Comparison of ENCODE assay signal across 13 cellular contexts in the genomic region with DNA sequence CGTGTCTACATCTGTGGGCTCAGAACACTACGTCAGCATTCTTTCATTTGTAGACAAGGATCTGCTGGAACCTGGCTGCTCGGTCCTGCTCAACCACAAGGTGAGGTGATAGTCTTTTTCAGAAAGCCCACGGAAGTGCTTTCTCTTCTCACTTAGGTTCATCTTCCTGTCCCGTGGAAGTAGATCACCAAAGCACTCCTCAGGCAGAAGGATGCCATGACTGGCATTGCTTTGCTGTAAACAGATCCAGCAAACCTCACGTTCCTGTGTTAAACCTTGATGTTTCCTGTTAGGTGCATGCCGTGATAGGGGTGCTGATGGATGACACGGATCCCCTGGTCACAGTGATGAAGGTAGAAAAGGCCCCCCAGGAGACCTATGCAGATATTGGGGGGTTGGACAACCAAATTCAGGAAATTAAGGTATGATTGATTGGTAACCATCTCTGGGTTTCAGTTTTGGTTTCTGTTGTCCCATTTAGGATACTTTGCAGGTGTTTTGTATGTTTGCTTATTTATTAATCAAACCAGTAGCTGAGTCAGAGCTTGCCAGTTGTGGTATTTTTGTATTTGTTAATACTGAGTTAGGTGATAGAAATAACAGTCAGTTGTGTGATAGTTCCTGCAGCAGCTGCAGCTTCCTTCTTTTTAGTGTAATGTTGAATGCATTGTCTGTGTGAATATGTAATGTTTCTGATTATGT. TPM values are rescaled to one million over a fixed set of nuclear protein-coding genes. Genes with fewer than 3 reads are reported as not detected.
DNase-seq lines count a peak whose midpoint lies in the region; ATAC-seq and TF ChIP-seq lines count a peak whose summit lies in the region.
"Had no signal": no experiment of that assay in that cellular context is flagged by ENCODE, and none has a peak within 500 bp of the region (broad histone marks: within the 10 kb centered on the region; RNA-seq: fewer than 3 reads in every experiment).

No MANE protein-coding gene starts in this region.

- no peaks in the 10 kb centered on the region for H3K9me3 ChIP-seq in mammary epithelial cell (replicated peaks; ENCODE audit: insufficient read depth, low read length)
- H3K9me3 ChIP-seq: adrenal gland had no signal

- H3K4me1 ChIP-seq in mammary epithelial cell (ENCODE audit: insufficient read depth, low read length): no peaks in the 10 kb centered on the region

- BruUV-seq in mammary epithelial cell (replicated peaks; lab: Mats Ljungman, UMichigan): no TSS peak

- WGBS in mammary epithelial cell (ENCODE audit: low coverage, missing lambda C conversion rate): 82% methylated on average over 7 of the region's 8 CpGs

- no peak overlapping the region for H3K9ac ChIP-seq in mammary epithelial cell (ENCODE audit: insufficient read depth, low read length)

- H4K20me1 ChIP-seq in mammary epithelial cell (ENCODE audit: insufficient read depth, low read length): no peaks in the 10 kb centered on the region

- H3K79me2 ChIP-seq in mammary epithelial cell (ENCODE audit: insufficient read depth, low read length): peaks cover 23% of the 10 kb centered on the region

- ATAC-seq in GM18508 (IDR thresholded peaks at IDR 0.05; ENCODE audit: insufficient read depth, unreplicated experiment) (peak; percentile 77), GM19463 (IDR thresholded peaks at IDR 0.05; ENCODE audit: unreplicated experiment) (peak; percentile 86), HG02973 (IDR thresholded peaks at IDR 0.05; ENCODE audit: unreplicated experiment) (peak; percentile 85)

- intact Hi-C loops in mammary epithelial cell (cut with micrococcal nuclease): no loop called here

- dilution Hi-C loops in mammary epithelial cell (cut with HindIII; ENCODE audit: low sequenced_read_pairs): no loop called here

- in situ Hi-C loops in mammary epithelial cell (cut with MboI; ENCODE audit: low sequenced_read_pairs in 2 of 2): no loop called here

- H3K36me3 ChIP-seq in mammary epithelial cell (ENCODE audit: insufficient read depth, low read length): peaks cover 37% of the 10 kb centered on the region

- CTCF ChIA-PET in mammary epithelial cell (lab: Charles Lee; ENCODE audit: low non-redundant PET): no interaction called here

- no peak overlapping the region for H3K4me2 ChIP-seq in mammary epithelial cell (ENCODE audit: insufficient read depth, low read depth, low read length)

- no peak overlapping the region for H2AFZ ChIP-seq in mammary epithelial cell (ENCODE audit: low read depth, low read length)

- no peak overlapping the region for H3K4me3 ChIP-seq in mammary epithelial cell (replicated peaks in 1 of 3; ENCODE audit: insufficient read depth in 1 of 3, low read depth in 2 of 3, low read length in 3 of 3)
- H3K4me3 ChIP-seq: adrenal gland had no signal

- DNase-seq in RPMI8226: peak; percentile 8
- no peak for DNase-seq in COLO668 (lab: John Stamatoyannopoulos, UW; ENCODE audit: unreplicated experiment)
- DNase-seq in mammary epithelial cell: no peak
- no peak for DNase-seq in activated CD4-positive, alpha-beta T cell treated with anti-CD3 and anti-CD28 coated beads for 4 hours
- no peak for DNase-seq in NCI-H1930 (lab: John Stamatoyannopoulos, UW)
- DNase-seq: adrenal gland, hypothalamus, NCI-H2107, small intestine had no signal

- TF ChIP-seq CTCF in mammary epithelial cell (conservative IDR thresholded peaks at IDR 0.05 in 1 of 2, IDR thresholded peaks at IDR 0.05 in 1 of 2; ENCODE audit: extremely low read depth in 1 of 2, insufficient read depth in 1 of 2, low read depth in 1 of 2, low read length in 2 of 2): no peak

- H3K27ac ChIP-seq in mammary epithelial cell (ENCODE audit: insufficient read depth, low read depth, low read length): no peak overlapping the region
- H3K27ac ChIP-seq: adrenal gland, VCaP had no signal

- H3K27me3 ChIP-seq in mammary epithelial cell (ENCODE audit: insufficient read depth, low read length): no peaks in the 10 kb centered on the region
- H3K27me3 ChIP-seq: adrenal gland had no signal

RNA-seq across cellular contexts. Expression of gene PSMC1, which starts 7.5 kb away (rescaled TPM):
- 100 to 1,000 TPM in 1 of 2 donors, 10 to 100 TPM in 1; 82.4 to 112 TPM for total RNA-seq in mammary epithelial cell
- polyA plus RNA-seq in mammary epithelial cell: 151 TPM
- 62.4 TPM for polyA minus RNA-seq in mammary epithelial cell
